Comparison of ENCODE assay signal across 20 cellular contexts in genomic region chr22:48579035-48579914, GRCh38.
A peak's percentile ranks its signal among the peaks of the same experiment; 100 is the strongest.
DNase-seq lines count a peak whose midpoint lies in the region; ATAC-seq and TF ChIP-seq lines count a peak whose summit lies in the region.
"Had no signal": no experiment of that assay in that cellular context is flagged by ENCODE, and none has a peak within 500 bp of the region (broad histone marks: within the 10 kb centered on the region; RNA-seq: fewer than 3 reads in every experiment).

No MANE protein-coding gene starts in this region.

- H3K9me3 ChIP-seq in ascending aorta (no peaks in the 10 kb centered on the region), esophagus muscularis mucosa (no peaks in the 10 kb centered on the region)
- H3K9me3 ChIP-seq: HAP-1, pancreas, SK-N-SH, upper lobe of right lung had no signal

- peak; percentile 79 for DNase-seq in H4 (ENCODE audit: low spot score)
- DNase-seq in ascending aorta (ENCODE audit: low spot score in 2 of 2), result no peak
- DNase-seq in iris pigment epithelial cell (ENCODE audit: low read depth), result peak; percentile 32
- DNase-seq in sciatic nerve (ENCODE audit: low spot score), result no peak
- DNase-seq in activated effector memory CD4-positive, alpha-beta T cell treated with anti-CD3 and anti-CD28 coated beads, Interleukin-2, amount 50 U/mL, for 16 hours, result no peak
- no peak for DNase-seq in COR-L47 (lab: John Stamatoyannopoulos, UW)
- DNase-seq in esophagus muscularis mucosa (ENCODE audit: extremely low spot score), result no peak
- DNase-seq: NCI-H146; NCI-H2227 treated with DMSO at 0.1 percent for 48 hours; SK-N-SH; stimulated activated naive B cell treated with anti-CD40 and anti-IgM and Interleukin-4, amounts not matched to agents 10 μg/mL and 1 μg/mL and 100 μg/mL, for 72 hours; T-helper 9 cell; upper lobe of right lung had no signal

- intact Hi-C loops in ascending aorta (cut with DNase I), result loop anchor here (5.0 to 10.0 kb wide), 4 partner anchors 366 to 1248 kb away; partner anchors contain the start of gene BRD1
- intact Hi-C loops in sciatic nerve (cut with DNase I), result loop anchor here (5.0 kb wide), 1 partner anchor 723 kb away; no protein-coding TSS in a partner anchor
- intact Hi-C loops in esophagus muscularis mucosa (cut with DNase I), result no loop called here

- 36% methylated on average over 19 of the region's 30 CpGs for WGBS in esophagus muscularis mucosa

- peaks cover 0 to 25% of the 10 kb centered on the region in 2 donors for H3K4me1 ChIP-seq in ascending aorta
- peaks cover 0 to 23% (median 15%) of the 10 kb centered on the region in 4 donors for H3K4me1 ChIP-seq in esophagus muscularis mucosa
- H3K4me1 ChIP-seq: HAP-1, pancreas, upper lobe of right lung had no signal

- TF ChIP-seq CTCF in ascending aorta (IDR thresholded peaks at IDR 0.05) (no peak), esophagus muscularis mucosa (IDR thresholded peaks at IDR 0.05) (no peak)

- TF ChIP-seq EP300 in esophagus muscularis mucosa (IDR thresholded peaks at IDR 0.05), result no peak

- H3K27me3 ChIP-seq in ascending aorta, result no peaks in the 10 kb centered on the region
- H3K27me3 ChIP-seq in esophagus muscularis mucosa, result peaks cover 0 to 71% (median 11%) of the 10 kb centered on the region in 4 donors

- H3K27ac ChIP-seq in ascending aorta (peak overlapping the region; percentile 78), esophagus muscularis mucosa (replicated peaks in 1 of 4) (no peak overlapping the region)
- H3K27ac ChIP-seq: cardiac muscle cell, pancreas, upper lobe of right lung had no signal

- no peak for TF ChIP-seq POLR2A in esophagus muscularis mucosa (IDR thresholded peaks at IDR 0.05; ENCODE audit: low read depth)

- peak; percentile 14 for ATAC-seq in sciatic nerve
- no peak for ATAC-seq in HG02884 (IDR thresholded peaks at IDR 0.05; ENCODE audit: unreplicated experiment)
- ATAC-seq: activated CD4-positive, CD25-positive, alpha-beta regulatory T cell treated with anti-CD3 and anti-CD28 coated beads, Interleukin-2, amount 50 U/mL, for 24 hours; activated T-helper 17 cell treated with anti-CD3 and anti-CD28 coated beads, Interleukin-2, amount 50 U/mL, for 72 hours; Panc1; pancreas; stimulated activated naive B cell treated with anti-CD40 and anti-IgM and Interleukin-4, amounts not matched to agents 10 μg/mL and 1 μg/mL and 100 μg/mL, for 72 hours; upper lobe of right lung had no signal

- H3K36me3 ChIP-seq in ascending aorta (no peaks in the 10 kb centered on the region), esophagus muscularis mucosa (no peaks in the 10 kb centered on the region)
- H3K36me3 ChIP-seq: cardiac muscle cell, HAP-1, pancreas, upper lobe of right lung had no signal

- H3K4me3 ChIP-seq in ascending aorta (peak overlapping the region in 1 of 2 donors; percentile 44), esophagus muscularis mucosa (no peak overlapping the region)
- H3K4me3 ChIP-seq: cardiac muscle cell, HAP-1, pancreas, upper lobe of right lung had no signal

Comparison
In these comparisons a context has a peak if more than half of its experiments do, and no peak if none do; other contexts are left out.
1. DNase-seq: peak in H4 (single experiment) and iris pigment epithelial cell (single experiment); none in ascending aorta (0 of 2), sciatic nerve (single experiment), activated effector memory CD4-positive, alpha-beta T cell treated with anti-CD3 and anti-CD28 coated beads, Interleukin-2, amount 50 U/mL, for 16 hours (single experiment), COR-L47 (single experiment) and esophagus muscularis mucosa (single experiment).
2. H3K27ac ChIP-seq: peak in ascending aorta (2 of 2); none in esophagus muscularis mucosa (0 of 4).